ENCODE assay signal across 1 cellular context in the genomic region with DNA sequence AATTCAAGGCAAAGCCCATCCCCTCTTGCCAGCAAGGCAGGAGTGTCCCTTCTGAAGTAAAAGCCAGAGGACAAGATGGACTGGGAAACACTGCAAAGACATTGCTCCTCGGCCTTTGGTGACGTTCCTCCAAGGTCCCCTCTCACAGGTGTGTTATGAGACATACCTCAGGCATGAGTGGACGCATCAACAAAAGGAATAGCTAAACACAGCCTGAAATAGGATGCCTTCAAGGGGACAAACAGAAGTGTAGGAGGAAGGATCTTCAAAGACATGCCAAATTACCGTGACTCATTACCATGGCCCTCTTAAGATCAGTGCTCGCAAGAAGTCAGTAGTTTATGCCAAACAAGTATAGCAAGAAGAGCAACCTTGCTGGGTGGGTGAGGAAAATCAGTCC.
TF ChIP-seq lines count a peak whose summit lies in the region.

No MANE protein-coding gene starts in this region.

TF ChIP-seq in HCT116, 20 proteins besides CTCF, POLR2A, EP300 and RAD21 (continued from another document):
- TF ChIP-seq CEBPB (IDR thresholded peaks at IDR 0.05; ENCODE audit: low read depth) (no peak), POLR2AphosphoS5 (IDR thresholded peaks at IDR 0.05; ENCODE audit: low read depth, low read length) (no peak), YY1 (IDR thresholded peaks at IDR 0.05; ENCODE audit: extremely low read depth, insufficient replicate concordance, low read depth, low read length) (no peak), FOSL1 (IDR thresholded peaks at IDR 0.05; ENCODE audit: low read depth) (peak; percentile 60), TCF7L2 (IDR thresholded peaks at IDR 0.05; ENCODE audit: borderline replicate concordance, extremely low read depth, insufficient read depth, insufficient read length) (no peak), CBX3 (IDR thresholded peaks at IDR 0.05; ENCODE audit: low read depth) (no peak), SIN3A (IDR thresholded peaks at IDR 0.05; ENCODE audit: low read depth) (peak; percentile 45; the same call in 1 of the 2 replicates)
